7 cellular contexts compared by ENCODE assay signal in genomic region chr6:2790588-2790987, GRCh38. TPM values are rescaled to one million over a fixed set of nuclear protein-coding genes. Genes with fewer than 3 reads are reported as not detected.
DNase-seq lines count a peak whose midpoint lies in the region; ATAC-seq, FAIRE-seq and TF ChIP-seq lines count a peak whose summit lies in the region.

No MANE protein-coding gene starts in this region.

- no peak overlapping the region for H3K4me3 ChIP-seq in bronchial epithelial cell (ENCODE audit: low read depth, low read length)
- no peak overlapping the region for H3K4me3 ChIP-seq in transverse colon

- H3K27ac ChIP-seq in transverse colon: peak overlapping the region; percentile 71 to 82 (median 75)

- DNase-seq in Kasumi-1 (lab: John Stamatoyannopoulos, UW) (peak; percentile 68 to 81), bronchial epithelial cell (ENCODE audit: low read depth) (peak; percentile 49), kidney tubule cell (ENCODE audit: low spot score) (peak; percentile 64), transverse colon (no peak)

- no peak for TF ChIP-seq EP300 in transverse colon (IDR thresholded peaks at IDR 0.05; ENCODE audit: low read depth)

- H3K27me3 ChIP-seq in bronchial epithelial cell (ENCODE audit: control insufficient read depth, insufficient read depth, low read length) (no peaks in the 10 kb centered on the region), transverse colon (no peaks in the 10 kb centered on the region)

- H3K36me3 ChIP-seq in bronchial epithelial cell (ENCODE audit: control insufficient read depth, insufficient read depth, low read length) (peaks cover 2% of the 10 kb centered on the region), transverse colon (no peaks in the 10 kb centered on the region)

- no peak for FAIRE-seq in bronchial epithelial cell (lab: Jason Lieb, UNC)

- intact Hi-C loops in transverse colon (cut with DNase I; ENCODE audit: low total_unique reads): loop anchor here (10.0 kb wide), 1 partner anchor 144 kb away; no protein-coding TSS in a partner anchor

- no peak for ATAC-seq in HG02970 (IDR thresholded peaks at IDR 0.05; ENCODE audit: low FRiP score, unreplicated experiment)
- ATAC-seq in GM18511 (IDR thresholded peaks at IDR 0.05; ENCODE audit: unreplicated experiment): no peak
- no peak for ATAC-seq in HG03571 (IDR thresholded peaks at IDR 0.05; ENCODE audit: unreplicated experiment)

- 39 to 70% methylated on average over 3 to 4 of the region's 4 CpGs for WGBS in transverse colon (ENCODE audit: low coverage in 1 of 2), 2 donors

- no peaks in the 10 kb centered on the region for H3K9me3 ChIP-seq in transverse colon

- in situ Hi-C loops in transverse colon (cut with MboI; ENCODE audit: low pct_ligation_motif_present in 1 of 4, low pct_unique_long_range_greater_than_20kb in 1 of 4, low sequenced_read_pairs in 3 of 4): loop anchor here in 2 of 4 donors (10.0 kb wide), 2 partner anchors 54 to 144 kb away; partner anchors contain the start of gene SERPINB1 (in 2 of the 2)

- peaks cover 9 to 33% (median 14%) of the 10 kb centered on the region in 4 donors for H3K4me1 ChIP-seq in transverse colon

- TF ChIP-seq POLR2A in transverse colon (IDR thresholded peaks at IDR 0.05): no peak

- TF ChIP-seq CTCF in bronchial epithelial cell (IDR thresholded peaks at IDR 0.05; ENCODE audit: insufficient read depth, low read length, severe bottlenecking) (peak; percentile 13), transverse colon (IDR thresholded peaks at IDR 0.05) (no peak)

RNA-seq across cellular contexts. Expression of gene WRNIP1, which starts 25.4 kb away (rescaled TPM):
- 47.9 and 58.4 TPM in 2 replicates for total RNA-seq in bronchial epithelial cell
- 100 to 1,000 TPM in 1 of 4 donors, 10 to 100 TPM in 3; 58.3 to 105 (median 65.8) TPM for total RNA-seq in transverse colon

RNA-seq across cellular contexts. Expression of gene MYLK4, which starts 39.9 kb away (rescaled TPM):
- total RNA-seq in bronchial epithelial cell (0.13 and 0.26 TPM in 2 replicates), transverse colon (under 1 TPM; 0.41 to 0.79 (median 0.67) TPM)

RNA-seq across cellular contexts. Expression of gene SERPINB1, which starts 51.1 kb away (rescaled TPM):
- total RNA-seq in bronchial epithelial cell (142 and 372 TPM in 2 replicates), transverse colon (100 to 1,000 TPM in 2 of 4 donors, 10 to 100 TPM in 2; 22.3 to 140 (median 88.4) TPM)
